In genomic region chr3:149954812-149955211, GRCh38 we compare ENCODE assay signal across 20 cellular contexts. TPM values are rescaled to one million over a fixed set of nuclear protein-coding genes. Genes with fewer than 3 reads are reported as not detected.
DNase-seq lines count a peak whose midpoint lies in the region; ATAC-seq, FAIRE-seq and TF ChIP-seq lines count a peak whose summit lies in the region.
"Had no signal": no experiment of that assay in that cellular context is flagged by ENCODE, and none has a peak within 500 bp of the region (broad histone marks: within the 10 kb centered on the region; RNA-seq: fewer than 3 reads in every experiment).

No MANE protein-coding gene starts in this region.

- no peaks in the 10 kb centered on the region for H3K27me3 ChIP-seq in mesenchymal stem cell (ENCODE audit: control insufficient read depth in 1 of 2, insufficient read depth in 1 of 2, low read length in 2 of 2)
- H3K27me3 ChIP-seq in mammary epithelial cell (ENCODE audit: insufficient read depth, low read length), result no peaks in the 10 kb centered on the region
- H3K27me3 ChIP-seq: spleen had no signal

- H3K4me2 ChIP-seq in mesenchymal stem cell (ENCODE audit: low read length, poor library complexity, severe bottlenecking), result no peak overlapping the region
- H3K4me2 ChIP-seq in mammary epithelial cell (ENCODE audit: insufficient read depth, low read depth, low read length), result no peak overlapping the region

- H2AK5ac ChIP-seq in mesenchymal stem cell (ENCODE audit: low read length, severe bottlenecking), result no peak overlapping the region

- H3K79me2 ChIP-seq in mammary epithelial cell (ENCODE audit: insufficient read depth, low read length), result peaks cover 38% of the 10 kb centered on the region

- H3K9me3 ChIP-seq in mesenchymal stem cell (ENCODE audit: control insufficient read depth, low read length) (no peaks in the 10 kb centered on the region), mammary epithelial cell (replicated peaks; ENCODE audit: insufficient read depth, low read length) (no peaks in the 10 kb centered on the region)
- H3K9me3 ChIP-seq: spleen had no signal

- CTCF ChIA-PET in T-cell (lab: Charles Lee) (interaction anchor here in 1 of 2 donors (1.3 kb wide), 1 partner anchor 12 kb away, joined by 4 read pairs; no protein-coding TSS in a partner anchor), mammary epithelial cell (lab: Charles Lee; ENCODE audit: low non-redundant PET) (no interaction called here)

- 82% methylated on average over 1 of the region's 1 CpG for WGBS in mesenchymal stem cell
- WGBS in mammary epithelial cell (ENCODE audit: low coverage, missing lambda C conversion rate), result 79% methylated on average over 1 of the region's 1 CpG

- peaks cover 15% of the 10 kb centered on the region for H3K36me3 Mint-ChIP-seq in T-cell

- DNase-seq in AG10803 (ENCODE audit: low read depth) (peak; percentile 72), GM19239 (ENCODE audit: insufficient read length, low spot score) (no peak), T-cell (no peak), mesenchymal stem cell (peak; percentile 15), mammary epithelial cell (no peak), inferior parietal cortex (ENCODE audit: extremely low spot score) (no peak)
- DNase-seq: activated CD4-positive, alpha-beta memory T cell treated with anti-CD3 and anti-CD28 coated beads, Interleukin-2, amount 10 ng/mL, durations not matched to agents 7 days and 5 days; activated CD4-positive, CD25-positive, alpha-beta regulatory T cell; activated effector memory CD4-positive, alpha-beta T cell treated with Interleukin-2 at 50 U/mL for 16 hours; CD4-positive, alpha-beta T cell; cerebellar nuclear complex; left colon; naive B cell; NCI-H1092 treated with DMSO at 0.1 percent for 48 hours; NCI-H1930; OCI-M1; spleen; stimulated activated CD4-positive, alpha-beta T cell treated with anti-CD3 and anti-CD28 coated beads, Interleukin-2, amount 100 ng/mL, for 48 hours had no signal

- H3K27ac ChIP-seq in mesenchymal stem cell (ENCODE audit: low read length, poor library complexity, severe bottlenecking) (no peak overlapping the region), mammary epithelial cell (ENCODE audit: insufficient read depth, low read depth, low read length) (no peak overlapping the region)
- H3K27ac ChIP-seq: spleen had no signal

- no peaks in the 10 kb centered on the region for H3K27me3 Mint-ChIP-seq in T-cell
- H3K27me3 Mint-ChIP-seq: activated CD4-positive, alpha-beta memory T cell treated with anti-CD3 and anti-CD28 coated beads, Interleukin-2, amount 10 ng/mL, durations not matched to agents 7 days and 5 days; CD4-positive, alpha-beta T cell; naive B cell; stimulated activated memory B cell treated with anti-CD40 and anti-IgM and Interleukin-4, amounts not matched to agents 10 μg/mL and 1 μg/mL and 100 μg/mL, for 72 hours had no signal

- H4K91ac ChIP-seq in mesenchymal stem cell (ENCODE audit: low read length), result no peak overlapping the region

- peaks cover 14% of the 10 kb centered on the region for H3K79me1 ChIP-seq in mesenchymal stem cell (replicated peaks; ENCODE audit: low read length, poor library complexity, severe bottlenecking)

- H3K18ac ChIP-seq in mesenchymal stem cell (ENCODE audit: low read depth in 1 of 2, low read length in 2 of 2), result no peak overlapping the region

- no peaks in the 10 kb centered on the region for H4K20me1 ChIP-seq in mammary epithelial cell (ENCODE audit: insufficient read depth, low read length)

- H3K4ac ChIP-seq in mesenchymal stem cell (ENCODE audit: low read depth in 1 of 2, low read length in 2 of 2), result no peak overlapping the region

- H3K23ac ChIP-seq in mesenchymal stem cell (ENCODE audit: low read length in 2 of 2), result no peak overlapping the region

- peak overlapping the region; percentile 43 for H3K9ac ChIP-seq in mesenchymal stem cell (ENCODE audit: low read length)
- no peak overlapping the region for H3K9ac ChIP-seq in mammary epithelial cell (ENCODE audit: insufficient read depth, low read length)

- intact Hi-C loops in mammary epithelial cell (cut with micrococcal nuclease), result no loop called here

- H4K8ac ChIP-seq in mesenchymal stem cell (ENCODE audit: low read length), result no peak overlapping the region

- H3K4me3 ChIP-seq in AG10803 (ENCODE audit: low read length) (no peak overlapping the region), mesenchymal stem cell (ENCODE audit: insufficient read depth in 1 of 2, low read depth in 1 of 2, low read length in 2 of 2) (no peak overlapping the region), mammary epithelial cell (replicated peaks in 1 of 3; ENCODE audit: insufficient read depth in 1 of 3, low read depth in 2 of 3, low read length in 3 of 3) (no peak overlapping the region)
- H3K4me3 ChIP-seq: spleen had no signal

- dilution Hi-C loops in mammary epithelial cell (cut with HindIII; ENCODE audit: low sequenced_read_pairs), result no loop called here

- H2BK5ac ChIP-seq in mesenchymal stem cell (ENCODE audit: low read depth, low read length, poor library complexity, severe bottlenecking), result no peak overlapping the region

- no peak overlapping the region for H3K4me3 Mint-ChIP-seq in T-cell
- H3K4me3 Mint-ChIP-seq: activated CD4-positive, alpha-beta memory T cell treated with anti-CD3 and anti-CD28 coated beads, Interleukin-2, amount 10 ng/mL, durations not matched to agents 7 days and 5 days; CD4-positive, alpha-beta T cell; stimulated activated memory B cell treated with anti-CD40 and anti-IgM and Interleukin-4, amounts not matched to agents 10 μg/mL and 1 μg/mL and 100 μg/mL, for 72 hours had no signal

- in situ Hi-C loops in mammary epithelial cell (cut with MboI; ENCODE audit: low sequenced_read_pairs in 2 of 2), result loop anchor here (25.0 kb wide), 2 partner anchors 557 to 582 kb away; partner anchors contain the start of genes EIF2A (in 1 of the 2) and SERP1 (in 1 of the 2)

- no peak overlapping the region for H2BK12ac ChIP-seq in mesenchymal stem cell (ENCODE audit: low read length in 2 of 2)

- H3K36me3 ChIP-seq in mesenchymal stem cell (ENCODE audit: control insufficient read depth in 1 of 2, insufficient read depth in 2 of 2, low read depth in 1 of 2, low read length in 2 of 2) (peaks cover 8 to 51% of the 10 kb centered on the region in 2 experiments), mammary epithelial cell (ENCODE audit: insufficient read depth, low read length) (peaks cover 6% of the 10 kb centered on the region)

- no peak overlapping the region for H2AFZ ChIP-seq in mesenchymal stem cell (ENCODE audit: low read depth, low read length)
- H2AFZ ChIP-seq in mammary epithelial cell (ENCODE audit: low read depth, low read length), result no peak overlapping the region

- TF ChIP-seq CTCF in AG10803 (conservative IDR thresholded peaks at IDR 0.05; ENCODE audit: low read length) (no peak), mammary epithelial cell (conservative IDR thresholded peaks at IDR 0.05 in 1 of 2, IDR thresholded peaks at IDR 0.05 in 1 of 2; ENCODE audit: extremely low read depth in 1 of 2, insufficient read depth in 1 of 2, low read depth in 1 of 2, low read length in 2 of 2) (no peak)

- no peak overlapping the region for H3K14ac ChIP-seq in mesenchymal stem cell (ENCODE audit: low read length in 2 of 2)

- H3K27ac Mint-ChIP-seq in T-cell, result peak overlapping the region; percentile 11 to 62
- H3K27ac Mint-ChIP-seq: activated CD4-positive, alpha-beta memory T cell treated with anti-CD3 and anti-CD28 coated beads, Interleukin-2, amount 10 ng/mL, durations not matched to agents 7 days and 5 days; CD4-positive, alpha-beta T cell; stimulated activated memory B cell treated with anti-CD40 and anti-IgM and Interleukin-4, amounts not matched to agents 10 μg/mL and 1 μg/mL and 100 μg/mL, for 72 hours had no signal

- H3K4me1 ChIP-seq in mesenchymal stem cell (ENCODE audit: control insufficient read depth, insufficient read depth, low read depth, low read length), result no peaks in the 10 kb centered on the region
- H3K4me1 ChIP-seq in mammary epithelial cell (ENCODE audit: insufficient read depth, low read length), result peaks cover 5% of the 10 kb centered on the region

- POLR2A ChIA-PET in T-cell (lab: Charles Lee), result interaction anchor here in 1 of 2 donors (0.6 kb wide), 1 partner anchor 203 kb away, joined by 5 read pairs; no protein-coding TSS in a partner anchor

- FAIRE-seq in GM19239 (lab: Jason Lieb, UNC), result peak; percentile 59

- ATAC-seq in T-cell (replicated peaks in 1 of 4), result no peak
- ATAC-seq in GM18909 (IDR thresholded peaks at IDR 0.05; ENCODE audit: poor library complexity, unreplicated experiment), result no peak
- ATAC-seq: left colon; stimulated activated memory B cell treated with anti-CD40 and anti-IgM and Interleukin-4, amounts not matched to agents 10 μg/mL and 1 μg/mL and 100 μg/mL, for 72 hours had no signal

- H3K9me3 Mint-ChIP-seq in T-cell, result no peaks in the 10 kb centered on the region
- H3K9me3 Mint-ChIP-seq: activated CD4-positive, alpha-beta memory T cell treated with anti-CD3 and anti-CD28 coated beads, Interleukin-2, amount 10 ng/mL, durations not matched to agents 7 days and 5 days; CD4-positive, alpha-beta T cell; naive B cell; stimulated activated memory B cell treated with anti-CD40 and anti-IgM and Interleukin-4, amounts not matched to agents 10 μg/mL and 1 μg/mL and 100 μg/mL, for 72 hours had no signal

- H2BK15ac ChIP-seq in mesenchymal stem cell (ENCODE audit: low read depth, poor library complexity, severe bottlenecking), result no peak overlapping the region

- no TSS peak for BruUV-seq in mammary epithelial cell (replicated peaks; lab: Mats Ljungman, UMichigan)

- H3K4me1 Mint-ChIP-seq in T-cell, result peaks cover 28 to 30% (median 29%) of the 10 kb centered on the region in 3 donors

- no peak overlapping the region for H2BK120ac ChIP-seq in mesenchymal stem cell (ENCODE audit: low read depth, low read length)

RNA-seq across cellular contexts. Expression of gene PFN2, which starts 15.9 kb away (rescaled TPM):
- total RNA-seq in T-cell (10 to 100 TPM in 2 of 5 donors, 1 to 10 TPM in 3; 7.4 to 12.9 (median 9.4) TPM), mammary epithelial cell (100 to 1,000 TPM; 207 to 217 TPM)
- 155 TPM for polyA plus RNA-seq in mesenchymal stem cell (2013, experiment 1 of 2)
- polyA plus RNA-seq in mesenchymal stem cell (2013, experiment 2 of 2), result 176 TPM
- 271 TPM for polyA plus RNA-seq in mammary epithelial cell
- 162 TPM for polyA minus RNA-seq in mammary epithelial cell

Comparison
In these comparisons a context has a peak if more than half of its experiments do, and no peak if none do; other contexts are left out.
1. DNase-seq: peak in AG10803 (single experiment) and mesenchymal stem cell (single experiment); none in GM19239 (single experiment), T-cell (0 of 34), mammary epithelial cell (single experiment) and inferior parietal cortex (single experiment).
2. RNA of gene PFN2, which starts 15.9 kb away (total RNA-seq): 207 to 217 TPM in mammary epithelial cell; 7.4 to 12.9 TPM in T-cell; every median in the first group is over 10 times any median in the second.